ENCODE assay signal across 23 cellular contexts in genomic region chr3:28290863-28291300, GRCh38. TPM values are rescaled to one million over a fixed set of nuclear protein-coding genes. Genes with fewer than 3 reads are reported as not detected.
"Had no signal": no experiment of that assay in that cellular context is flagged by ENCODE, and none has a peak within 500 bp of the region (broad histone marks: within the 10 kb centered on the region; RNA-seq: fewer than 3 reads in every experiment).

No MANE protein-coding gene starts in this region.

- H3K9me3 Mint-ChIP-seq: activated CD4-positive, alpha-beta memory T cell treated with anti-CD3 and anti-CD28 coated beads, Interleukin-2, amount 10 ng/mL, durations not matched to agents 7 days and 5 days; dendritic cell treated with granulocyte-macrophage colony-stimulating factor and Interleukin-4, amounts not matched to agents 40 ng/mL and 50 ng/mL, for 4 days; memory B cell; type B pancreatic cell had no signal

- H3K4me3 ChIP-seq: adrenal gland, esophagus muscularis mucosa, mucosa of descending colon, ovary, right lobe of liver, testis had no signal

- FAIRE-seq: bronchial epithelial cell, endothelial cell of umbilical vein, small intestine had no signal

- H3K27me3 Mint-ChIP-seq: activated CD4-positive, alpha-beta memory T cell treated with anti-CD3 and anti-CD28 coated beads, Interleukin-2, amount 10 ng/mL, durations not matched to agents 7 days and 5 days; dendritic cell treated with granulocyte-macrophage colony-stimulating factor and Interleukin-4, amounts not matched to agents 40 ng/mL and 50 ng/mL, for 4 days; memory B cell; naive B cell; type B pancreatic cell had no signal

- H3K27me3 ChIP-seq: adrenal gland, esophagus muscularis mucosa, ovary, right lobe of liver, testis had no signal

- DNase-seq: activated CD4-positive, alpha-beta memory T cell treated with anti-CD3 and anti-CD28 coated beads, Interleukin-2, amount 10 ng/mL, durations not matched to agents 7 days and 5 days; activated CD4-positive, alpha-beta T cell treated with anti-CD3 and anti-CD28 coated beads for 48 hours; activated CD4-positive, CD25-positive, alpha-beta regulatory T cell; activated CD8-positive, alpha-beta memory T cell treated with anti-CD3 and anti-CD28 coated beads, Interleukin-2, amount 50 U/mL, for 48 hours; activated effector memory CD4-positive, alpha-beta T cell treated with anti-CD3 and anti-CD28 coated beads, Interleukin-2, amount 50 U/mL, for 16 hours; activated naive CD4-positive, alpha-beta T cell treated with anti-CD3 and anti-CD28 coated beads, Interleukin-2, amount 50 U/mL, for 16 hours; activated T-cell treated with anti-CD3 and anti-CD28 coated beads, Interleukin-2, amount 50 U/mL, for 48 hours; adrenal gland; effector CD8-positive, alpha-beta T cell; mucosa of descending colon; naive B cell; ovary; right lobe of liver; small intestine; stimulated activated CD4-positive, alpha-beta T cell treated with anti-CD3 and anti-CD28 coated beads, Interleukin-4, amount 100 ng/mL, for 1 hour; T-helper 9 cell; testis had no signal

- H3K4me3 Mint-ChIP-seq: activated CD4-positive, alpha-beta memory T cell treated with anti-CD3 and anti-CD28 coated beads, Interleukin-2, amount 10 ng/mL, durations not matched to agents 7 days and 5 days; dendritic cell treated with granulocyte-macrophage colony-stimulating factor and Interleukin-4, amounts not matched to agents 40 ng/mL and 50 ng/mL, for 4 days; memory B cell; naive B cell; type B pancreatic cell had no signal

- H3K27ac ChIP-seq: adrenal gland, esophagus muscularis mucosa, ovary, right lobe of liver, testis had no signal

- H3K27ac Mint-ChIP-seq: activated CD4-positive, alpha-beta memory T cell treated with anti-CD3 and anti-CD28 coated beads, Interleukin-2, amount 10 ng/mL, durations not matched to agents 7 days and 5 days; dendritic cell treated with granulocyte-macrophage colony-stimulating factor and Interleukin-4, amounts not matched to agents 40 ng/mL and 50 ng/mL, for 4 days; memory B cell; type B pancreatic cell had no signal

- H3K4me1 ChIP-seq: esophagus muscularis mucosa had no signal

- ATAC-seq: mucosa of descending colon, right lobe of liver had no signal

- H3K36me3 ChIP-seq: adrenal gland, ovary, right lobe of liver had no signal

- H3K9me3 ChIP-seq: adrenal gland, esophagus muscularis mucosa, mucosa of descending colon, ovary, right lobe of liver, testis had no signal

RNA-seq across cellular contexts. Expression of gene ZCWPW2, which starts 57.6 kb away (rescaled TPM):
- total RNA-seq: bronchial epithelial cell had no signal
